ENCODE assay signal across 1 cellular context in genomic region chr1:26913389-26913753, GRCh38.
TF ChIP-seq lines count a peak whose summit lies in the region.

No MANE protein-coding gene starts in this region.

TF ChIP-seq in HepG2, 621 proteins besides CTCF, POLR2A, EP300 and RAD21 (continued from another document and continues in another):
- TF ChIP-seq, protein P1, sequence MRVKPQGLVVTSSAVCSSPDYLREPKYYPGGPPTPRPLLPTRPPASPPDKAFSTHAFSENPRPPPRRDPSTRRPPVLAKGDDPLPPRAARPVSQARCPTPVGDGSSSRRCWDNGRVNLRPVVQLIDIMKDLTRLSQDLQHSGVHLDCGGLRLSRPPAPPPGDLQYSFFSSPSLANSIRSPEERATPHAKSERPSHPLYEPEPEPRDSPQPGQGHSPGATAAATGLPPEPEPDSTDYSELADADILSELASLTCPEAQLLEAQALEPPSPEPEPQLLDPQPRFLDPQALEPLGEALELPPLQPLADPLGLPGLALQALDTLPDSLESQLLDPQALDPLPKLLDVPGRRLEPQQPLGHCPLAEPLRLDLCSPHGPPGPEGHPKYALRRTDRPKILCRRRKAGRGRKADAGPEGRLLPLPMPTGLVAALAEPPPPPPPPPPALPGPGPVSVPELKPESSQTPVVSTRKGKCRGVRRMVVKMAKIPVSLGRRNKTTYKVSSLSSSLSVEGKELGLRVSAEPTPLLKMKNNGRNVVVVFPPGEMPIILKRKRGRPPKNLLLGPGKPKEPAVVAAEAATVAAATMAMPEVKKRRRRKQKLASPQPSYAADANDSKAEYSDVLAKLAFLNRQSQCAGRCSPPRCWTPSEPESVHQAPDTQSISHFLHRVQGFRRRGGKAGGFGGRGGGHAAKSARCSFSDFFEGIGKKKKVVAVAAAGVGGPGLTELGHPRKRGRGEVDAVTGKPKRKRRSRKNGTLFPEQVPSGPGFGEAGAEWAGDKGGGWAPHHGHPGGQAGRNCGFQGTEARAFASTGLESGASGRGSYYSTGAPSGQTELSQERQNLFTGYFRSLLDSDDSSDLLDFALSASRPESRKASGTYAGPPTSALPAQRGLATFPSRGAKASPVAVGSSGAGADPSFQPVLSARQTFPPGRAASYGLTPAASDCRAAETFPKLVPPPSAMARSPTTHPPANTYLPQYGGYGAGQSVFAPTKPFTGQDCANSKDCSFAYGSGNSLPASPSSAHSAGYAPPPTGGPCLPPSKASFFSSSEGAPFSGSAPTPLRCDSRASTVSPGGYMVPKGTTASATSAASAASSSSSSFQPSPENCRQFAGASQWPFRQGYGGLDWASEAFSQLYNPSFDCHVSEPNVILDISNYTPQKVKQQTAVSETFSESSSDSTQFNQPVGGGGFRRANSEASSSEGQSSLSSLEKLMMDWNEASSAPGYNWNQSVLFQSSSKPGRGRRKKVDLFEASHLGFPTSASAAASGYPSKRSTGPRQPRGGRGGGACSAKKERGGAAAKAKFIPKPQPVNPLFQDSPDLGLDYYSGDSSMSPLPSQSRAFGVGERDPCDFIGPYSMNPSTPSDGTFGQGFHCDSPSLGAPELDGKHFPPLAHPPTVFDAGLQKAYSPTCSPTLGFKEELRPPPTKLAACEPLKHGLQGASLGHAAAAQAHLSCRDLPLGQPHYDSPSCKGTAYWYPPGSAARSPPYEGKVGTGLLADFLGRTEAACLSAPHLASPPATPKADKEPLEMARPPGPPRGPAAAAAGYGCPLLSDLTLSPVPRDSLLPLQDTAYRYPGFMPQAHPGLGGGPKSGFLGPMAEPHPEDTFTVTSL (CRISPR knock-in tag; IDR thresholded peaks at IDR 0.05; ENCODE audit: borderline replicate concordance) = no peak
- TF ChIP-seq LCORL (IDR thresholded peaks at IDR 0.05) = no peak
- TF ChIP-seq LCORL (CRISPR knock-in tag; IDR thresholded peaks at IDR 0.05) = no peak
- TF ChIP-seq SNAPC5 (CRISPR knock-in tag; IDR thresholded peaks at IDR 0.05; ENCODE audit: borderline replicate concordance) = 0 out of 2 replicates have a peak, but pooled peaks have one; percentile 19
- no peak for TF ChIP-seq ATF4 (CRISPR knock-in tag; IDR thresholded peaks at IDR 0.05)
- TF ChIP-seq ZNF674 (CRISPR knock-in tag; IDR thresholded peaks at IDR 0.05; ENCODE audit: low read depth) = 0 out of 2 replicates have a peak, but pooled peaks have one; percentile 77
- no peak for TF ChIP-seq ZNF570 (CRISPR knock-in tag; IDR thresholded peaks at IDR 0.05; ENCODE audit: borderline replicate concordance)
- no peak for TF ChIP-seq ISL2 (CRISPR knock-in tag; IDR thresholded peaks at IDR 0.05)
- TF ChIP-seq FOXA3 (CRISPR knock-in tag; IDR thresholded peaks at IDR 0.05) = no peak
- TF ChIP-seq GABPB1 (CRISPR knock-in tag; IDR thresholded peaks at IDR 0.05) = no peak
- TF ChIP-seq, protein P2, sequence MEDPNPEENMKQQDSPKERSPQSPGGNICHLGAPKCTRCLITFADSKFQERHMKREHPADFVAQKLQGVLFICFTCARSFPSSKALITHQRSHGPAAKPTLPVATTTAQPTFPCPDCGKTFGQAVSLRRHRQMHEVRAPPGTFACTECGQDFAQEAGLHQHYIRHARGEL (CRISPR knock-in tag; IDR thresholded peaks at IDR 0.05) = peak; percentile 2; the same call in 1 of the 2 replicates
- TF ChIP-seq HOXA7 (CRISPR knock-in tag; IDR thresholded peaks at IDR 0.05) = no peak
- TF ChIP-seq, protein P3, sequence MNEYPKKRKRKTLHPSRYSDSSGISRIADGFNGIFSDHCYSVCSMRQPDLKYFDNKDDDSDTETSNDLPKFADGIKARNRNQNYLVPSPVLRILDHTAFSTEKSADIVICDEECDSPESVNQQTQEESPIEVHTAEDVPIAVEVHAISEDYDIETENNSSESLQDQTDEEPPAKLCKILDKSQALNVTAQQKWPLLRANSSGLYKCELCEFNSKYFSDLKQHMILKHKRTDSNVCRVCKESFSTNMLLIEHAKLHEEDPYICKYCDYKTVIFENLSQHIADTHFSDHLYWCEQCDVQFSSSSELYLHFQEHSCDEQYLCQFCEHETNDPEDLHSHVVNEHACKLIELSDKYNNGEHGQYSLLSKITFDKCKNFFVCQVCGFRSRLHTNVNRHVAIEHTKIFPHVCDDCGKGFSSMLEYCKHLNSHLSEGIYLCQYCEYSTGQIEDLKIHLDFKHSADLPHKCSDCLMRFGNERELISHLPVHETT (CRISPR knock-in tag; conservative IDR thresholded peaks at IDR 0.05) = no peak
- TF ChIP-seq ZNF354B (CRISPR knock-in tag; IDR thresholded peaks at IDR 0.05) = peak; percentile 86; the same call in 1 of the 2 replicates
- TF ChIP-seq ZFP36L2 (CRISPR knock-in tag; IDR thresholded peaks at IDR 0.05) = no peak
- TF ChIP-seq ZBTB38 (CRISPR knock-in tag; IDR thresholded peaks at IDR 0.05) = no peak
- TF ChIP-seq ZNF331 (CRISPR knock-in tag; IDR thresholded peaks at IDR 0.05) = no peak
- TF ChIP-seq ZNF501 (CRISPR knock-in tag; IDR thresholded peaks at IDR 0.05) = peak; percentile 14; the same call in 1 of the 2 replicates
- TF ChIP-seq ZNF83 (CRISPR knock-in tag; IDR thresholded peaks at IDR 0.05; ENCODE audit: borderline replicate concordance) = no peak
- TF ChIP-seq NKX3-1 (CRISPR knock-in tag; IDR thresholded peaks at IDR 0.05) = no peak
- TF ChIP-seq PAF1 (CRISPR knock-in tag; IDR thresholded peaks at IDR 0.05) = peak; percentile 96
- no peak for TF ChIP-seq HDAC1 (CRISPR knock-in tag; IDR thresholded peaks at IDR 0.05)
- 0 out of 2 replicates have a peak, but pooled peaks have one; percentile 67 for TF ChIP-seq ZNF709 (CRISPR knock-in tag; IDR thresholded peaks at IDR 0.05)
- no peak for TF ChIP-seq KMT2B (CRISPR knock-in tag; IDR thresholded peaks at IDR 0.05)
- TF ChIP-seq, protein P4, sequence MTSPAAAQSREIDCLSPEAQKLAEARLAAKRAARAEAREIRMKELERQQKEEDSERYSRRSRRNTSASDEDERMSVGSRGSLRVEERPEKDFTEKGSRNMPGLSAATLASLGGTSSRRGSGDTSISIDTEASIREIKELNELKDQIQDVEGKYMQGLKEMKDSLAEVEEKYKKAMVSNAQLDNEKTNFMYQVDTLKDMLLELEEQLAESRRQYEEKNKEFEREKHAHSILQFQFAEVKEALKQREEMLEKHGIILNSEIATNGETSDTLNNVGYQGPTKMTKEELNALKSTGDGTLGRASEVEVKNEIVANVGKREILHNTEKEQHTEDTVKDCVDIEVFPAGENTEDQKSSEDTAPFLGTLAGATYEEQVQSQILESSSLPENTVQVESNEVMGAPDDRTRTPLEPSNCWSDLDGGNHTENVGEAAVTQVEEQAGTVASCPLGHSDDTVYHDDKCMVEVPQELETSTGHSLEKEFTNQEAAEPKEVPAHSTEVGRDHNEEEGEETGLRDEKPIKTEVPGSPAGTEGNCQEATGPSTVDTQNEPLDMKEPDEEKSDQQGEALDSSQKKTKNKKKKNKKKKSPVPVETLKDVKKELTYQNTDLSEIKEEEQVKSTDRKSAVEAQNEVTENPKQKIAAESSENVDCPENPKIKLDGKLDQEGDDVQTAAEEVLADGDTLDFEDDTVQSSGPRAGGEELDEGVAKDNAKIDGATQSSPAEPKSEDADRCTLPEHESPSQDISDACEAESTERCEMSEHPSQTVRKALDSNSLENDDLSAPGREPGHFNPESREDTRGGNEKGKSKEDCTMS (CRISPR knock-in tag; conservative IDR thresholded peaks at IDR 0.05) = no peak
- TF ChIP-seq SMARCE1 (IDR thresholded peaks at IDR 0.05; ENCODE audit: borderline replicate concordance) = no peak
- TF ChIP-seq ELF1 (CRISPR knock-in tag; IDR thresholded peaks at IDR 0.05) = no peak
- no peak for TF ChIP-seq PHF8 (CRISPR knock-in tag; IDR thresholded peaks at IDR 0.05)
- TF ChIP-seq, protein P5, sequence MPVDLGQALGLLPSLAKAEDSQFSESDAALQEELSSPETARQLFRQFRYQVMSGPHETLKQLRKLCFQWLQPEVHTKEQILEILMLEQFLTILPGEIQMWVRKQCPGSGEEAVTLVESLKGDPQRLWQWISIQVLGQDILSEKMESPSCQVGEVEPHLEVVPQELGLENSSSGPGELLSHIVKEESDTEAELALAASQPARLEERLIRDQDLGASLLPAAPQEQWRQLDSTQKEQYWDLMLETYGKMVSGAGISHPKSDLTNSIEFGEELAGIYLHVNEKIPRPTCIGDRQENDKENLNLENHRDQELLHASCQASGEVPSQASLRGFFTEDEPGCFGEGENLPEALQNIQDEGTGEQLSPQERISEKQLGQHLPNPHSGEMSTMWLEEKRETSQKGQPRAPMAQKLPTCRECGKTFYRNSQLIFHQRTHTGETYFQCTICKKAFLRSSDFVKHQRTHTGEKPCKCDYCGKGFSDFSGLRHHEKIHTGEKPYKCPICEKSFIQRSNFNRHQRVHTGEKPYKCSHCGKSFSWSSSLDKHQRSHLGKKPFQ (CRISPR knock-in tag; IDR thresholded peaks at IDR 0.05; ENCODE audit: insufficient replicate concordance) = no peak
- TF ChIP-seq ATF7 (IDR thresholded peaks at IDR 0.05) = no peak
- TF ChIP-seq ATF7 (CRISPR knock-in tag; IDR thresholded peaks at IDR 0.05) = no peak
- no peak for TF ChIP-seq ONECUT2 (CRISPR knock-in tag; IDR thresholded peaks at IDR 0.05)
- 0 out of 2 replicates have a peak, but pooled peaks have one; percentile 44 for TF ChIP-seq MTA3 (CRISPR knock-in tag; IDR thresholded peaks at IDR 0.05)
- TF ChIP-seq ZNF747 (CRISPR knock-in tag; IDR thresholded peaks at IDR 0.05; ENCODE audit: borderline replicate concordance) = peak; percentile 15; the same call in 1 of the 2 replicates
- no peak for TF ChIP-seq RFX5 (IDR thresholded peaks at IDR 0.05; ENCODE audit: low read depth, low read length)
- no peak for TF ChIP-seq KDM1A (CRISPR knock-in tag; IDR thresholded peaks at IDR 0.05)
- TF ChIP-seq RBM22 (optimal IDR thresholded peaks at IDR 0.05; ENCODE audit: low read length) = peak; percentile 97
- TF ChIP-seq ZSCAN31 (CRISPR knock-in tag; IDR thresholded peaks at IDR 0.05; ENCODE audit: low read depth) = no peak
- TF ChIP-seq ATF3 (CRISPR knock-in tag; IDR thresholded peaks at IDR 0.05) = no peak
- 0 out of 2 replicates have a peak, but pooled peaks have one; percentile 28 for TF ChIP-seq ZNF280B (CRISPR knock-in tag; IDR thresholded peaks at IDR 0.05; ENCODE audit: borderline replicate concordance)
- TF ChIP-seq NR3C1 (CRISPR knock-in tag; IDR thresholded peaks at IDR 0.05) = no peak
- TF ChIP-seq, protein P6, sequence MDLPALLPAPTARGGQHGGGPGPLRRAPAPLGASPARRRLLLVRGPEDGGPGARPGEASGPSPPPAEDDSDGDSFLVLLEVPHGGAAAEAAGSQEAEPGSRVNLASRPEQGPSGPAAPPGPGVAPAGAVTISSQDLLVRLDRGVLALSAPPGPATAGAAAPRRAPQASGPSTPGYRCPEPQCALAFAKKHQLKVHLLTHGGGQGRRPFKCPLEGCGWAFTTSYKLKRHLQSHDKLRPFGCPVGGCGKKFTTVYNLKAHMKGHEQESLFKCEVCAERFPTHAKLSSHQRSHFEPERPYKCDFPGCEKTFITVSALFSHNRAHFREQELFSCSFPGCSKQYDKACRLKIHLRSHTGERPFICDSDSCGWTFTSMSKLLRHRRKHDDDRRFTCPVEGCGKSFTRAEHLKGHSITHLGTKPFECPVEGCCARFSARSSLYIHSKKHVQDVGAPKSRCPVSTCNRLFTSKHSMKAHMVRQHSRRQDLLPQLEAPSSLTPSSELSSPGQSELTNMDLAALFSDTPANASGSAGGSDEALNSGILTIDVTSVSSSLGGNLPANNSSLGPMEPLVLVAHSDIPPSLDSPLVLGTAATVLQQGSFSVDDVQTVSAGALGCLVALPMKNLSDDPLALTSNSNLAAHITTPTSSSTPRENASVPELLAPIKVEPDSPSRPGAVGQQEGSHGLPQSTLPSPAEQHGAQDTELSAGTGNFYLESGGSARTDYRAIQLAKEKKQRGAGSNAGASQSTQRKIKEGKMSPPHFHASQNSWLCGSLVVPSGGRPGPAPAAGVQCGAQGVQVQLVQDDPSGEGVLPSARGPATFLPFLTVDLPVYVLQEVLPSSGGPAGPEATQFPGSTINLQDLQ (CRISPR knock-in tag; IDR thresholded peaks at IDR 0.05) = no peak
- TF ChIP-seq MXI1 (IDR thresholded peaks at IDR 0.05; ENCODE audit: borderline replicate concordance, low read depth, low read length) = no peak
- no peak for TF ChIP-seq ZNF615 (CRISPR knock-in tag; IDR thresholded peaks at IDR 0.05; ENCODE audit: borderline replicate concordance)
- TF ChIP-seq ATRX (CRISPR knock-in tag; IDR thresholded peaks at IDR 0.05; ENCODE audit: borderline replicate concordance) = no peak
- peak; percentile 88; the same call in 1 of the 2 replicates for TF ChIP-seq THYN1 (CRISPR knock-in tag; IDR thresholded peaks at IDR 0.05; ENCODE audit: borderline replicate concordance, low read depth)
- no peak for TF ChIP-seq HCFC1 (IDR thresholded peaks at IDR 0.05; ENCODE audit: low read depth, low read length)
- TF ChIP-seq ZNF891 (CRISPR knock-in tag; IDR thresholded peaks at IDR 0.05) = no peak; the same call in 1 of the 2 replicates
- no peak for TF ChIP-seq RFXANK (CRISPR knock-in tag; IDR thresholded peaks at IDR 0.05)
- no peak for TF ChIP-seq ZNF850 (CRISPR knock-in tag; conservative IDR thresholded peaks at IDR 0.05)
- peak; percentile 24; the same call in 1 of the 2 replicates for TF ChIP-seq TMF1 (CRISPR knock-in tag; IDR thresholded peaks at IDR 0.05; ENCODE audit: low read depth)
- no peak for TF ChIP-seq TFDP2 (CRISPR knock-in tag; IDR thresholded peaks at IDR 0.05)
